ENCODE assay signal across 8 cellular contexts in genomic region chr15:89654311-89654761, GRCh38. TPM values are rescaled to one million over a fixed set of nuclear protein-coding genes. Genes with fewer than 3 reads are reported as not detected.
A peak's percentile ranks its signal among the peaks of the same experiment; 100 is the strongest.
DNase-seq lines count a peak whose midpoint lies in the region; ATAC-seq and TF ChIP-seq lines count a peak whose summit lies in the region.

No MANE protein-coding gene starts in this region.

- H3K4me3 Mint-ChIP-seq in activated B cell treated with CpG ODN at 0.5 μM for 24 hours = peak overlapping the region; percentile 13
- peak overlapping the region; percentile 61 for H3K4me3 Mint-ChIP-seq in stimulated activated effector memory CD8-positive, alpha-beta T cell treated with anti-CD3 and anti-CD28 coated beads, Interleukin-12 subunit alpha, Interleukin-12 subunit beta, amount 100 ng/mL, for 72 hours

- peaks cover 3% of the 10 kb centered on the region for H3K4me1 ChIP-seq in right cardiac atrium (ENCODE audit: control insufficient read depth, insufficient read depth, low read length)

- no peak for TF ChIP-seq CTCF in activated B cell treated with CpG ODN at 0.5 μM for 24 hours (IDR thresholded peaks at IDR 0.05)

- no peak overlapping the region for H3K27ac ChIP-seq in right cardiac atrium (ENCODE audit: low read length)

- no peaks in the 10 kb centered on the region for H3K9me3 ChIP-seq in right cardiac atrium (ENCODE audit: control insufficient read depth, low read length)

- CTCF ChIA-PET in activated B cell treated with CpG ODN at 0.5 μM for 24 hours (lab: Charles Lee) = no interaction called here

- H3K9me3 Mint-ChIP-seq in activated B cell treated with CpG ODN at 0.5 μM for 24 hours = no peaks in the 10 kb centered on the region
- no peaks in the 10 kb centered on the region for H3K9me3 Mint-ChIP-seq in stimulated activated effector memory CD8-positive, alpha-beta T cell treated with anti-CD3 and anti-CD28 coated beads, Interleukin-12 subunit alpha, Interleukin-12 subunit beta, amount 100 ng/mL, for 72 hours

- no peaks in the 10 kb centered on the region for H3K27me3 ChIP-seq in right cardiac atrium (ENCODE audit: control insufficient read depth, insufficient read depth)

- H3K4me3 ChIP-seq in right cardiac atrium (ENCODE audit: low read length) = peak overlapping the region; percentile 69

- POLR2A ChIA-PET in activated B cell treated with CpG ODN at 0.5 μM for 24 hours (lab: Charles Lee) = no interaction called here

- peaks cover 13% of the 10 kb centered on the region for H3K4me1 Mint-ChIP-seq in activated B cell treated with CpG ODN at 0.5 μM for 24 hours
- peaks cover 14% of the 10 kb centered on the region for H3K4me1 Mint-ChIP-seq in stimulated activated effector memory CD8-positive, alpha-beta T cell treated with anti-CD3 and anti-CD28 coated beads, Interleukin-12 subunit alpha, Interleukin-12 subunit beta, amount 100 ng/mL, for 72 hours

- 32% methylated on average over 13 of the region's 13 CpGs for WGBS in right cardiac atrium

- DNase-seq in HCEC 1CT (peak; percentile 58), activated B cell treated with CpG ODN at 0.5 μM for 24 hours (no peak), right cardiac atrium (no peak), SW480 (ENCODE audit: low spot score) (no peak)
- no peak for DNase-seq in stimulated activated effector memory CD8-positive, alpha-beta T cell treated with anti-CD3 and anti-CD28 coated beads, Interleukin-12 subunit alpha, Interleukin-12 subunit beta, amount 100 ng/mL, for 72 hours (ENCODE audit: low spot score in 2 of 2)
- DNase-seq in stimulated activated CD4-positive, alpha-beta T cell treated with anti-CD3 and anti-CD28 coated beads, Interleukin-4, amount 100 ng/mL, for 4 hours = no peak

- H3K27ac Mint-ChIP-seq in activated B cell treated with CpG ODN at 0.5 μM for 24 hours = no peak overlapping the region
- H3K27ac Mint-ChIP-seq in stimulated activated effector memory CD8-positive, alpha-beta T cell treated with anti-CD3 and anti-CD28 coated beads, Interleukin-12 subunit alpha, Interleukin-12 subunit beta, amount 100 ng/mL, for 72 hours = no peak overlapping the region

- H3K36me3 Mint-ChIP-seq in activated B cell treated with CpG ODN at 0.5 μM for 24 hours (ENCODE audit: low read depth) = no peaks in the 10 kb centered on the region
- H3K36me3 Mint-ChIP-seq in stimulated activated effector memory CD8-positive, alpha-beta T cell treated with anti-CD3 and anti-CD28 coated beads, Interleukin-12 subunit alpha, Interleukin-12 subunit beta, amount 100 ng/mL, for 72 hours = no peaks in the 10 kb centered on the region

- intact Hi-C loops in activated B cell treated with CpG ODN at 0.5 μM for 24 hours (cut with micrococcal nuclease) = no loop called here
- intact Hi-C loops in right cardiac atrium (cut with DNase I) = no loop called here

- H3K27me3 Mint-ChIP-seq in activated B cell treated with CpG ODN at 0.5 μM for 24 hours = peaks cover 33% of the 10 kb centered on the region

- ATAC-seq in activated B cell treated with CpG ODN at 0.5 μM for 24 hours (ENCODE audit: low read depth) (no peak), right cardiac atrium (peak; percentile 4 to 6), HG03342 (IDR thresholded peaks at IDR 0.05; ENCODE audit: unreplicated experiment) (no peak), GM19324 (IDR thresholded peaks at IDR 0.05; ENCODE audit: low FRiP score, unreplicated experiment) (no peak)
- no peak for ATAC-seq in stimulated activated effector memory CD8-positive, alpha-beta T cell treated with anti-CD3 and anti-CD28 coated beads, Interleukin-12 subunit alpha, Interleukin-12 subunit beta, amount 100 ng/mL, for 72 hours

RNA-seq across cellular contexts. Expression of gene KIF7, which starts 0.9 kb away (rescaled TPM):
- total RNA-seq in activated B cell treated with CpG ODN at 0.5 μM for 24 hours (0.22 and 0.44 TPM in 2 replicates), right cardiac atrium (1 to 10 TPM; 3.7 to 6.2 (median 5.5) TPM)
- 4.4 TPM for polyA plus RNA-seq in right cardiac atrium

RNA-seq across cellular contexts. Expression of gene PLIN1, which starts 24.8 kb away (rescaled TPM):
- total RNA-seq in activated B cell treated with CpG ODN at 0.5 μM for 24 hours (0.27 and 0.71 TPM in 2 replicates), right cardiac atrium (10 to 100 TPM in 1 of 4 donors, 1 to 10 TPM in 2, under 1 TPM in 1; 0.68 to 24.6 (median 1.7) TPM)
- 38.8 TPM for polyA plus RNA-seq in right cardiac atrium

RNA-seq across cellular contexts. Expression of gene PEX11A, which starts 36.2 kb away (rescaled TPM):
- total RNA-seq in activated B cell treated with CpG ODN at 0.5 μM for 24 hours = 0.84 and 1.6 TPM in 2 replicates
- 10 to 100 TPM in 1 of 4 donors, 1 to 10 TPM in 3; 8.8 to 10.3 (median 9.3) TPM for total RNA-seq in right cardiac atrium
- 8.8 TPM for polyA plus RNA-seq in right cardiac atrium

RNA-seq across cellular contexts. Expression of gene WDR93, which starts 36.3 kb away (rescaled TPM):
- 0.10 and 0.16 TPM in 2 replicates for total RNA-seq in activated B cell treated with CpG ODN at 0.5 μM for 24 hours
- total RNA-seq in right cardiac atrium = not detected
- 0.05 TPM for polyA plus RNA-seq in right cardiac atrium

Comparison
In these comparisons a context has a peak if more than half of its experiments do, and no peak if none do; other contexts are left out.
1. ATAC-seq: peak in right cardiac atrium (2 of 2); none in activated B cell treated with CpG ODN at 0.5 μM for 24 hours (single experiment), stimulated activated effector memory CD8-positive, alpha-beta T cell treated with anti-CD3 and anti-CD28 coated beads, Interleukin-12 subunit alpha, Interleukin-12 subunit beta, amount 100 ng/mL, for 72 hours (single experiment), HG03342 (single experiment) and GM19324 (single experiment).